In the genomic region with DNA sequence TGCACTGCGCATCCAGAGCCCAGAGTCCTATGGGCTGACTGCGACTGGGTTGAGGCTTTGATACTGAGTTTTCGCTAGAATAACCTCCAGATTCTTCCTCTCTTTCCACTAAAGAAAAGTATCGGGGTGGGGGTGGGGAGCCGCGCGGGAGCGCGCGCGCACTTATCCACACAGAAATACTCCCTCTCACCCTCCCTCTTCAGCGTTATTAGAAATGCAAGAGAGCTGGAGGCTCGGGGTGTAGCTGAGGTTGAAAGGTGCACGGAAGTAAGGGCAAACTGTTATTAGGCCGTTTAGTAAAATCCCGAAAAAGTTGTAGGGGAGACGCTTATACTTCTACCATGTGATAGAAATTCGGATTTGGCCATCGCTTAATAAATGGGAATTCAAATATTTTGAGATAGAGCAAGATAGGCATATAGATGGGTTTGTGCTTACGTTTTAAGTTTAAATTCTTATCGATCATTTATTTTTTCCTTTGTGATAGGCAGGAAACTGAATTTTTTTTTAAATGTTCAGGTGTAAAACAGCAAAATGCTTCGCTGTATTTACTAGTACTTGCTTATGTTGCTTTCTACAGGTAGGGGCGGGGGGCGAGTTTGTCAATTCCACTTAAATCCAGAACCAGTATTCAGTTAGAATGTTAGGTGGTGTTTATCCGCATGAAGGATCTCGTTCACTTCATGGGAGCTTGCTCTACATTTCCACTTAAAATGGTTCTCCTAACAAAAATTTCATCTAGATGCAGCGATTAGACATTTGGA, we compare ENCODE assay signal across 1 cellular context.
A peak's percentile ranks its signal among the peaks of the same experiment; 100 is the strongest.
TF ChIP-seq lines count a peak whose summit lies in the region.

No MANE protein-coding gene starts in this region.

TF ChIP-seq in HepG2, 621 proteins besides CTCF, POLR2A, EP300 and RAD21 (continued from another document and continues in another):
- TF ChIP-seq, protein P1, sequence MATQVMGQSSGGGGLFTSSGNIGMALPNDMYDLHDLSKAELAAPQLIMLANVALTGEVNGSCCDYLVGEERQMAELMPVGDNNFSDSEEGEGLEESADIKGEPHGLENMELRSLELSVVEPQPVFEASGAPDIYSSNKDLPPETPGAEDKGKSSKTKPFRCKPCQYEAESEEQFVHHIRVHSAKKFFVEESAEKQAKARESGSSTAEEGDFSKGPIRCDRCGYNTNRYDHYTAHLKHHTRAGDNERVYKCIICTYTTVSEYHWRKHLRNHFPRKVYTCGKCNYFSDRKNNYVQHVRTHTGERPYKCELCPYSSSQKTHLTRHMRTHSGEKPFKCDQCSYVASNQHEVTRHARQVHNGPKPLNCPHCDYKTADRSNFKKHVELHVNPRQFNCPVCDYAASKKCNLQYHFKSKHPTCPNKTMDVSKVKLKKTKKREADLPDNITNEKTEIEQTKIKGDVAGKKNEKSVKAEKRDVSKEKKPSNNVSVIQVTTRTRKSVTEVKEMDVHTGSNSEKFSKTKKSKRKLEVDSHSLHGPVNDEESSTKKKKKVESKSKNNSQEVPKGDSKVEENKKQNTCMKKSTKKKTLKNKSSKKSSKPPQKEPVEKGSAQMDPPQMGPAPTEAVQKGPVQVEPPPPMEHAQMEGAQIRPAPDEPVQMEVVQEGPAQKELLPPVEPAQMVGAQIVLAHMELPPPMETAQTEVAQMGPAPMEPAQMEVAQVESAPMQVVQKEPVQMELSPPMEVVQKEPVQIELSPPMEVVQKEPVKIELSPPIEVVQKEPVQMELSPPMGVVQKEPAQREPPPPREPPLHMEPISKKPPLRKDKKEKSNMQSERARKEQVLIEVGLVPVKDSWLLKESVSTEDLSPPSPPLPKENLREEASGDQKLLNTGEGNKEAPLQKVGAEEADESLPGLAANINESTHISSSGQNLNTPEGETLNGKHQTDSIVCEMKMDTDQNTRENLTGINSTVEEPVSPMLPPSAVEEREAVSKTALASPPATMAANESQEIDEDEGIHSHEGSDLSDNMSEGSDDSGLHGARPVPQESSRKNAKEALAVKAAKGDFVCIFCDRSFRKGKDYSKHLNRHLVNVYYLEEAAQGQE (IDR thresholded peaks at IDR 0.05; ENCODE audit: borderline replicate concordance in 1 of 2, low read depth in 1 of 2, low read length in 2 of 2): 0 out of 4 replicates have a peak, but pooled peaks of 1 of the 2 experiments have one; percentile 28
- TF ChIP-seq SMYD3 (CRISPR knock-in tag; IDR thresholded peaks at IDR 0.05): no peak
- TF ChIP-seq ZNF614 (CRISPR knock-in tag; IDR thresholded peaks at IDR 0.05; ENCODE audit: borderline replicate concordance): peak; percentile 78
- 0 out of 2 replicates have a peak, but pooled peaks have one; percentile 11 for TF ChIP-seq NCOA5 (CRISPR knock-in tag; IDR thresholded peaks at IDR 0.05)
- TF ChIP-seq, protein P2, sequence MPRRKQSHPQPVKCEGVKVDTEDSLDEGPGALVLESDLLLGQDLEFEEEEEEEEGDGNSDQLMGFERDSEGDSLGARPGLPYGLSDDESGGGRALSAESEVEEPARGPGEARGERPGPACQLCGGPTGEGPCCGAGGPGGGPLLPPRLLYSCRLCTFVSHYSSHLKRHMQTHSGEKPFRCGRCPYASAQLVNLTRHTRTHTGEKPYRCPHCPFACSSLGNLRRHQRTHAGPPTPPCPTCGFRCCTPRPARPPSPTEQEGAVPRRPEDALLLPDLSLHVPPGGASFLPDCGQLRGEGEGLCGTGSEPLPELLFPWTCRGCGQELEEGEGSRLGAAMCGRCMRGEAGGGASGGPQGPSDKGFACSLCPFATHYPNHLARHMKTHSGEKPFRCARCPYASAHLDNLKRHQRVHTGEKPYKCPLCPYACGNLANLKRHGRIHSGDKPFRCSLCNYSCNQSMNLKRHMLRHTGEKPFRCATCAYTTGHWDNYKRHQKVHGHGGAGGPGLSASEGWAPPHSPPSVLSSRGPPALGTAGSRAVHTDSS (CRISPR knock-in tag; conservative IDR thresholded peaks at IDR 0.05): no peak
- peak; percentile 83 for TF ChIP-seq KDM5A (IDR thresholded peaks at IDR 0.05; ENCODE audit: borderline replicate concordance, low read length)
- TF ChIP-seq NR2F1 (CRISPR knock-in tag; IDR thresholded peaks at IDR 0.05): no peak
- TF ChIP-seq THYN1 (CRISPR knock-in tag; IDR thresholded peaks at IDR 0.05; ENCODE audit: borderline replicate concordance, low read depth): 0 out of 2 replicates have a peak, but pooled peaks have one; percentile 14
- TF ChIP-seq EHMT2 (IDR thresholded peaks at IDR 0.05; ENCODE audit: borderline replicate concordance, low read depth, low read length): no peak
- TF ChIP-seq, protein P3, sequence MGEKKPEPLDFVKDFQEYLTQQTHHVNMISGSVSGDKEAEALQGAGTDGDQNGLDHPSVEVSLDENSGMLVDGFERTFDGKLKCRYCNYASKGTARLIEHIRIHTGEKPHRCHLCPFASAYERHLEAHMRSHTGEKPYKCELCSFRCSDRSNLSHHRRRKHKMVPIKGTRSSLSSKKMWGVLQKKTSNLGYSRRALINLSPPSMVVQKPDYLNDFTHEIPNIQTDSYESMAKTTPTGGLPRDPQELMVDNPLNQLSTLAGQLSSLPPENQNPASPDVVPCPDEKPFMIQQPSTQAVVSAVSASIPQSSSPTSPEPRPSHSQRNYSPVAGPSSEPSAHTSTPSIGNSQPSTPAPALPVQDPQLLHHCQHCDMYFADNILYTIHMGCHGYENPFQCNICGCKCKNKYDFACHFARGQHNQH (CRISPR knock-in tag; IDR thresholded peaks at IDR 0.05): peak; percentile 66; the same call in 1 of the 2 replicates
- TF ChIP-seq CHD4 (IDR thresholded peaks at IDR 0.05; ENCODE audit: borderline replicate concordance, low read length): no peak
- TF ChIP-seq ELF1 (CRISPR knock-in tag; IDR thresholded peaks at IDR 0.05): peak; percentile 17; the same call in 1 of the 2 replicates
- TF ChIP-seq ADNP (CRISPR knock-in tag; IDR thresholded peaks at IDR 0.05): no peak
- TF ChIP-seq, protein P4, sequence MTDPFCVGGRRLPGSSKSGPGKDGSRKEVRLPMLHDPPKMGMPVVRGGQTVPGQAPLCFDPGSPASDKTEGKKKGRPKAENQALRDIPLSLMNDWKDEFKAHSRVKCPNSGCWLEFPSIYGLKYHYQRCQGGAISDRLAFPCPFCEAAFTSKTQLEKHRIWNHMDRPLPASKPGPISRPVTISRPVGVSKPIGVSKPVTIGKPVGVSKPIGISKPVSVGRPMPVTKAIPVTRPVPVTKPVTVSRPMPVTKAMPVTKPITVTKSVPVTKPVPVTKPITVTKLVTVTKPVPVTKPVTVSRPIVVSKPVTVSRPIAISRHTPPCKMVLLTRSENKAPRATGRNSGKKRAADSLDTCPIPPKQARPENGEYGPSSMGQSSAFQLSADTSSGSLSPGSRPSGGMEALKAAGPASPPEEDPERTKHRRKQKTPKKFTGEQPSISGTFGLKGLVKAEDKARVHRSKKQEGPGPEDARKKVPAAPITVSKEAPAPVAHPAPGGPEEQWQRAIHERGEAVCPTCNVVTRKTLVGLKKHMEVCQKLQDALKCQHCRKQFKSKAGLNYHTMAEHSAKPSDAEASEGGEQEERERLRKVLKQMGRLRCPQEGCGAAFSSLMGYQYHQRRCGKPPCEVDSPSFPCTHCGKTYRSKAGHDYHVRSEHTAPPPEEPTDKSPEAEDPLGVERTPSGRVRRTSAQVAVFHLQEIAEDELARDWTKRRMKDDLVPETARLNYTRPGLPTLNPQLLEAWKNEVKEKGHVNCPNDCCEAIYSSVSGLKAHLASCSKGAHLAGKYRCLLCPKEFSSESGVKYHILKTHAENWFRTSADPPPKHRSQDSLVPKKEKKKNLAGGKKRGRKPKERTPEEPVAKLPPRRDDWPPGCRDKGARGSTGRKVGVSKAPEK (CRISPR knock-in tag; IDR thresholded peaks at IDR 0.05; ENCODE audit: borderline replicate concordance): 0 out of 2 replicates have a peak, but pooled peaks have one; percentile 87
- TF ChIP-seq MAZ (IDR thresholded peaks at IDR 0.05; ENCODE audit: borderline replicate concordance, low read depth, low read length): peak; percentile 62; the same call in 1 of the 2 replicates
- no peak for TF ChIP-seq MAZ (CRISPR knock-in tag; IDR thresholded peaks at IDR 0.05; ENCODE audit: low read depth)
- TF ChIP-seq, protein P5, sequence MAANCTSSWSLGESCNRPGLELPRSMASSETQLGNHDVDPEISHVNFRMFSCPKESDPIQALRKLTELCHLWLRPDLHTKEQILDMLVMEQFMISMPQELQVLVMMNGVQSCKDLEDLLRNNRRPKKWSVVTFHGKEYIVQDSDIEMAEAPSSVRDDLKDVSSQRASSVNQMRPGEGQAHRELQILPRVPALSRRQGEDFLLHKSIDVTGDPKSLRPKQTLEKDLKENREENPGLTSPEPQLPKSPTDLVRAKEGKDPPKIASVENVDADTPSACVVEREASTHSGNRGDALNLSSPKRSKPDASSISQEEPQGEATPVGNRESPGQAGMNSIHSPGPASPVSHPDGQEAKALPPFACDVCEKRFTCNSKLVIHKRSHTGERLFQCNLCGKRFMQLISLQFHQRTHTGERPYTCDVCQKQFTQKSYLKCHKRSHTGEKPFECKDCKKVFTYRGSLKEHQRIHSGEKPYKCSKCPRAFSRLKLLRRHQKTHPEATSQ (CRISPR knock-in tag; IDR thresholded peaks at IDR 0.05; ENCODE audit: borderline replicate concordance): 0 out of 2 replicates have a peak, but pooled peaks have one; percentile 18
- TF ChIP-seq KLF15 (CRISPR knock-in tag; IDR thresholded peaks at IDR 0.05; ENCODE audit: borderline replicate concordance): no peak
- TF ChIP-seq, protein P6, sequence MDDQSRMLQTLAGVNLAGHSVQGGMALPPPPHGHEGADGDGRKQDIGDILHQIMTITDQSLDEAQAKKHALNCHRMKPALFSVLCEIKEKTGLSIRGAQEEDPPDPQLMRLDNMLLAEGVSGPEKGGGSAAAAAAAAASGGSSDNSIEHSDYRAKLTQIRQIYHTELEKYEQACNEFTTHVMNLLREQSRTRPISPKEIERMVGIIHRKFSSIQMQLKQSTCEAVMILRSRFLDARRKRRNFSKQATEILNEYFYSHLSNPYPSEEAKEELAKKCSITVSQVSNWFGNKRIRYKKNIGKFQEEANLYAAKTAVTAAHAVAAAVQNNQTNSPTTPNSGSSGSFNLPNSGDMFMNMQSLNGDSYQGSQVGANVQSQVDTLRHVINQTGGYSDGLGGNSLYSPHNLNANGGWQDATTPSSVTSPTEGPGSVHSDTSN (CRISPR knock-in tag; IDR thresholded peaks at IDR 0.05; ENCODE audit: borderline replicate concordance): 0 out of 2 replicates have a peak, but pooled peaks have one; percentile 11
- TF ChIP-seq HDAC2 (CRISPR knock-in tag; IDR thresholded peaks at IDR 0.05): peak; percentile 53; the same call in 1 of the 2 replicates
- peak; percentile 33; the same call in 1 of the 2 replicates for TF ChIP-seq ZNF792 (CRISPR knock-in tag; IDR thresholded peaks at IDR 0.05)
- TF ChIP-seq KMT2B (CRISPR knock-in tag; IDR thresholded peaks at IDR 0.05): peak; percentile 87
- no peak for TF ChIP-seq ZFP90 (CRISPR knock-in tag; IDR thresholded peaks at IDR 0.05; ENCODE audit: borderline replicate concordance)
- TF ChIP-seq ATF1 (CRISPR knock-in tag; IDR thresholded peaks at IDR 0.05): peak; percentile 59; the same call in 1 of the 2 replicates
- TF ChIP-seq TBP (CRISPR knock-in tag; IDR thresholded peaks at IDR 0.05): 0 out of 2 replicates have a peak, but pooled peaks have one; percentile 76
- TF ChIP-seq NCOR1 (IDR thresholded peaks at IDR 0.05; ENCODE audit: borderline replicate concordance, low read length): peak; percentile 42; the same call in 1 of the 2 replicates
- 0 out of 2 replicates have a peak, but pooled peaks have one; percentile 11 for TF ChIP-seq MAFF (IDR thresholded peaks at IDR 0.05; ENCODE audit: low read depth, low read length)
- peak; percentile 27; the same call in 1 of the 2 replicates for TF ChIP-seq KAT7 (CRISPR knock-in tag; IDR thresholded peaks at IDR 0.05; ENCODE audit: borderline replicate concordance)
- peak; percentile 5; the same call in 1 of the 2 replicates for TF ChIP-seq MIER3 (CRISPR knock-in tag; IDR thresholded peaks at IDR 0.05; ENCODE audit: borderline replicate concordance)
- TF ChIP-seq, protein P7, sequence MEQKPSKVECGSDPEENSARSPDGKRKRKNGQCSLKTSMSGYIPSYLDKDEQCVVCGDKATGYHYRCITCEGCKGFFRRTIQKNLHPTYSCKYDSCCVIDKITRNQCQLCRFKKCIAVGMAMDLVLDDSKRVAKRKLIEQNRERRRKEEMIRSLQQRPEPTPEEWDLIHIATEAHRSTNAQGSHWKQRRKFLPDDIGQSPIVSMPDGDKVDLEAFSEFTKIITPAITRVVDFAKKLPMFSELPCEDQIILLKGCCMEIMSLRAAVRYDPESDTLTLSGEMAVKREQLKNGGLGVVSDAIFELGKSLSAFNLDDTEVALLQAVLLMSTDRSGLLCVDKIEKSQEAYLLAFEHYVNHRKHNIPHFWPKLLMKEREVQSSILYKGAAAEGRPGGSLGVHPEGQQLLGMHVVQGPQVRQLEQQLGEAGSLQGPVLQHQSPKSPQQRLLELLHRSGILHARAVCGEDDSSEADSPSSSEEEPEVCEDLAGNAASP (CRISPR knock-in tag; IDR thresholded peaks at IDR 0.05; ENCODE audit: borderline replicate concordance): peak; percentile 27; the same call in 1 of the 2 replicates
- TF ChIP-seq, protein P8, sequence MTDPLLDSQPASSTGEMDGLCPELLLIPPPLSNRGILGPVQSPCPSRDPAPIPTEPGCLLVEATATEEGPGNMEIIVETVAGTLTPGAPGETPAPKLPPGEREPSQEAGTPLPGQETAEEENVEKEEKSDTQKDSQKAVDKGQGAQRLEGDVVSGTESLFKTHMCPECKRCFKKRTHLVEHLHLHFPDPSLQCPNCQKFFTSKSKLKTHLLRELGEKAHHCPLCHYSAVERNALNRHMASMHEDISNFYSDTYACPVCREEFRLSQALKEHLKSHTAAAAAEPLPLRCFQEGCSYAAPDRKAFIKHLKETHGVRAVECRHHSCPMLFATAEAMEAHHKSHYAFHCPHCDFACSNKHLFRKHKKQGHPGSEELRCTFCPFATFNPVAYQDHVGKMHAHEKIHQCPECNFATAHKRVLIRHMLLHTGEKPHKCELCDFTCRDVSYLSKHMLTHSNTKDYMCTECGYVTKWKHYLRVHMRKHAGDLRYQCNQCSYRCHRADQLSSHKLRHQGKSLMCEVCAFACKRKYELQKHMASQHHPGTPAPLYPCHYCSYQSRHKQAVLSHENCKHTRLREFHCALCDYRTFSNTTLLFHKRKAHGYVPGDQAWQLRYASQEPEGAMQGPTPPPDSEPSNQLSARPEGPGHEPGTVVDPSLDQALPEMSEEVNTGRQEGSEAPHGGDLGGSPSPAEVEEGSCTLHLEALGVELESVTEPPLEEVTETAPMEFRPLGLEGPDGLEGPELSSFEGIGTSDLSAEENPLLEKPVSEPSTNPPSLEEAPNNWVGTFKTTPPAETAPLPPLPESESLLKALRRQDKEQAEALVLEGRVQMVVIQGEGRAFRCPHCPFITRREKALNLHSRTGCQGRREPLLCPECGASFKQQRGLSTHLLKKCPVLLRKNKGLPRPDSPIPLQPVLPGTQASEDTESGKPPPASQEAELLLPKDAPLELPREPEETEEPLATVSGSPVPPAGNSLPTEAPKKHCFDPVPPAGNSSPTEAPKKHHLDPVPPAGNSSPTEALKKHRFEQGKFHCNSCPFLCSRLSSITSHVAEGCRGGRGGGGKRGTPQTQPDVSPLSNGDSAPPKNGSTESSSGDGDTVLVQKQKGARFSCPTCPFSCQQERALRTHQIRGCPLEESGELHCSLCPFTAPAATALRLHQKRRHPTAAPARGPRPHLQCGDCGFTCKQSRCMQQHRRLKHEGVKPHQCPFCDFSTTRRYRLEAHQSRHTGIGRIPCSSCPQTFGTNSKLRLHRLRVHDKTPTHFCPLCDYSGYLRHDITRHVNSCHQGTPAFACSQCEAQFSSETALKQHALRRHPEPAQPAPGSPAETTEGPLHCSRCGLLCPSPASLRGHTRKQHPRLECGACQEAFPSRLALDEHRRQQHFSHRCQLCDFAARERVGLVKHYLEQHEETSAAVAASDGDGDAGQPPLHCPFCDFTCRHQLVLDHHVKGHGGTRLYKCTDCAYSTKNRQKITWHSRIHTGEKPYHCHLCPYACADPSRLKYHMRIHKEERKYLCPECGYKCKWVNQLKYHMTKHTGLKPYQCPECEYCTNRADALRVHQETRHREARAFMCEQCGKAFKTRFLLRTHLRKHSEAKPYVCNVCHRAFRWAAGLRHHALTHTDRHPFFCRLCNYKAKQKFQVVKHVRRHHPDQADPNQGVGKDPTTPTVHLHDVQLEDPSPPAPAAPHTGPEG (CRISPR knock-in tag; IDR thresholded peaks at IDR 0.05): 0 out of 2 replicates have a peak, but pooled peaks have one; percentile 7
- peak; percentile 37; the same call in 1 of the 2 replicates for TF ChIP-seq MED1 (CRISPR knock-in tag; IDR thresholded peaks at IDR 0.05)
- TF ChIP-seq ZNF256 (CRISPR knock-in tag; conservative IDR thresholded peaks at IDR 0.05): 0 out of 2 replicates have a peak, but pooled peaks have one; percentile 9
